ENCODE assay signal across 16 cellular contexts in the genomic region with DNA sequence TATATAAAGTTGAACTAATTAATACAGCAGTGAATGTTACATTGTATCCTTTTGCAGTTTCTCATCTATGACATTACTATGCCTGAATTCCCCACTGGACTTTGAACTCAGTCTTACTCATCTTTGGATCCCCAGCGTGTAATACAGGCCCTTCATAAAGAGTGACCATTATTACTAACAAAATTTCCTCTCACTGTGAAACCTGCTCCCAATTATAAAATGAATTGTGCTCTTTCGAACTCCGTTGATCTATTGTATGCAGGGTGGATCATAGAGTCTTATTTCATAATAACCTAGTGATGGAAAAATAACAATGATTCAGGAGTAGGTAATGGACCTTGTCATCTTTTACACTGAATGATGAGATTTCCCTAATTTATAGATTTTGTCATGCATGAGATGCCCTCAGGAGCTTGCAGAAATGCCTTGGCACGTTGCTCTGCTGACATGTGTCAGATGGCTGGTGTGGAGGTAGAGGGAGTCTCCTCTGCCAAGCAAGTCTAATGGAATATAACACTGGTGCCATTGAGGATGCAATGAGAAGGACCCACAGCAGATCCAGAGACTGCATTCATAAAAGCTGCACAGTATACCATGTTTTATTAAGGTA. TPM values are rescaled to one million over a fixed set of nuclear protein-coding genes. Genes with fewer than 3 reads are reported as not detected.
DNase-seq lines count a peak whose midpoint lies in the region; ATAC-seq and TF ChIP-seq lines count a peak whose summit lies in the region.
"Had no signal": no experiment of that assay in that cellular context is flagged by ENCODE, and none has a peak within 500 bp of the region (broad histone marks: within the 10 kb centered on the region; RNA-seq: fewer than 3 reads in every experiment).

No MANE protein-coding gene starts in this region.

- no peaks in the 10 kb centered on the region for H3K9me3 ChIP-seq in mammary epithelial cell (replicated peaks; ENCODE audit: insufficient read depth, low read length)
- H3K9me3 ChIP-seq: body of pancreas had no signal

- H3K36me3 Mint-ChIP-seq in osteocyte (ENCODE audit: unreplicated experiment) = peaks cover 7% of the 10 kb centered on the region

- WGBS in mammary epithelial cell (ENCODE audit: low coverage, missing lambda C conversion rate) = 29% methylated on average over 4 of the region's 4 CpGs

- intact Hi-C loops in mammary epithelial cell (cut with micrococcal nuclease) = loop anchor here (2.0 kb wide), 1 partner anchor 24 kb away; no protein-coding TSS in a partner anchor

- CTCF ChIA-PET in mammary epithelial cell (lab: Charles Lee; ENCODE audit: low non-redundant PET) = no interaction called here

- peaks cover 32% of the 10 kb centered on the region for H3K79me2 ChIP-seq in mammary epithelial cell (ENCODE audit: insufficient read depth, low read length)

- H3K4me3 Mint-ChIP-seq in osteocyte (ENCODE audit: unreplicated experiment) = no peak overlapping the region
- H3K4me3 Mint-ChIP-seq: H9 had no signal

- in situ Hi-C loops in mammary epithelial cell (cut with MboI; ENCODE audit: low sequenced_read_pairs in 2 of 2) = loop anchor here in 1 of 2 donors (10.0 kb wide), 1 partner anchor 96 kb away; no protein-coding TSS in a partner anchor

- dilution Hi-C loops in mammary epithelial cell (cut with HindIII; ENCODE audit: low sequenced_read_pairs) = no loop called here

- no TSS peak for BruUV-seq in mammary epithelial cell (replicated peaks; lab: Mats Ljungman, UMichigan)

- H3K27ac Mint-ChIP-seq in osteocyte (ENCODE audit: unreplicated experiment) = peak overlapping the region; percentile 19
- H3K27ac Mint-ChIP-seq: H9 had no signal

- H3K9ac ChIP-seq in mammary epithelial cell (ENCODE audit: insufficient read depth, low read length) = peak overlapping the region; percentile 26

- H3K27ac ChIP-seq in mammary epithelial cell (ENCODE audit: insufficient read depth, low read depth, low read length) = peak overlapping the region; percentile 79
- H3K27ac ChIP-seq: body of pancreas had no signal

- H3K4me2 ChIP-seq in mammary epithelial cell (ENCODE audit: insufficient read depth, low read depth, low read length) = peak overlapping the region; percentile 39

- TF ChIP-seq CTCF in mammary epithelial cell (conservative IDR thresholded peaks at IDR 0.05 in 1 of 2, IDR thresholded peaks at IDR 0.05 in 1 of 2; ENCODE audit: extremely low read depth in 1 of 2, insufficient read depth in 1 of 2, low read depth in 1 of 2, low read length in 2 of 2) (no peak), osteocyte (IDR thresholded peaks at IDR 0.05) (no peak)

- H3K36me3 ChIP-seq in mammary epithelial cell (ENCODE audit: insufficient read depth, low read length) = no peaks in the 10 kb centered on the region

- peaks cover 29% of the 10 kb centered on the region for H3K4me1 ChIP-seq in mammary epithelial cell (ENCODE audit: insufficient read depth, low read length)

- no peaks in the 10 kb centered on the region for H4K20me1 ChIP-seq in mammary epithelial cell (ENCODE audit: insufficient read depth, low read length)

- ATAC-seq in GM21390 (IDR thresholded peaks at IDR 0.05; ENCODE audit: unreplicated experiment) (no peak), HG03439 (IDR thresholded peaks at IDR 0.05; ENCODE audit: unreplicated experiment) (no peak)
- ATAC-seq: body of pancreas had no signal

- no peaks in the 10 kb centered on the region for H3K9me3 Mint-ChIP-seq in osteocyte (ENCODE audit: unreplicated experiment)
- H3K9me3 Mint-ChIP-seq: H9 had no signal

- H2AFZ ChIP-seq in mammary epithelial cell (ENCODE audit: low read depth, low read length) = no peak overlapping the region

- peaks cover 26% of the 10 kb centered on the region for H3K4me1 Mint-ChIP-seq in osteocyte (ENCODE audit: unreplicated experiment)

- no peak overlapping the region for H3K4me3 ChIP-seq in mammary epithelial cell (replicated peaks in 1 of 3; ENCODE audit: insufficient read depth in 1 of 3, low read depth in 2 of 3, low read length in 3 of 3)
- H3K4me3 ChIP-seq: body of pancreas had no signal

- no peaks in the 10 kb centered on the region for H3K27me3 ChIP-seq in mammary epithelial cell (ENCODE audit: insufficient read depth, low read length)
- H3K27me3 ChIP-seq: body of pancreas had no signal

- peak; percentile 59 for DNase-seq in NCI-H2107 treated with DMSO at 0.1 percent for 48 hours (lab: John Stamatoyannopoulos, UW; ENCODE audit: unreplicated experiment)
- no peak for DNase-seq in NCI-H2107 (lab: John Stamatoyannopoulos, UW)
- DNase-seq in NCI-H446 treated with DMSO at 0.1 percent for 48 hours (lab: John Stamatoyannopoulos, UW) = peak; percentile 72
- DNase-seq in mammary epithelial cell = peak; percentile 89
- DNase-seq in osteocyte (ENCODE audit: extremely low spot score, unreplicated experiment) = no peak
- DNase-seq in stimulated activated CD4-positive, alpha-beta T cell treated with anti-CD3 and anti-CD28 coated beads, Interleukin-4, amount 100 ng/mL, for 24 hours = no peak
- DNase-seq: activated CD8-positive, alpha-beta memory T cell treated with anti-CD3 and anti-CD28 coated beads for 24 hours; activated gamma-delta T cell; body of pancreas; H9; NCI-H524 treated with DMSO at 0.1 percent for 48 hours; posterior cingulate gyrus; Right ventricle myocardium superior; stimulated activated CD4-positive, alpha-beta T cell treated with anti-CD3 and anti-CD28 coated beads, Interleukin-15, amount 100 ng/mL, for 24 hours had no signal

- no peaks in the 10 kb centered on the region for H3K27me3 Mint-ChIP-seq in osteocyte (ENCODE audit: unreplicated experiment)

RNA-seq across cellular contexts. Expression of gene B3GNT5, which starts 25.5 kb away (rescaled TPM):
- 10 to 100 TPM in 1 of 2 donors, 1 to 10 TPM in 1; 9.3 to 54.1 TPM for total RNA-seq in mammary epithelial cell
- polyA plus RNA-seq in mammary epithelial cell = 27.6 TPM
- polyA minus RNA-seq in mammary epithelial cell = 42.8 TPM
- total RNA-seq in osteocyte = 20.6 and 24.3 TPM in 2 replicates

Comparison
In these comparisons a context has a peak if more than half of its experiments do, and no peak if none do; other contexts are left out.
1. DNase-seq: peak in NCI-H2107 treated with DMSO at 0.1 percent for 48 hours (single experiment), NCI-H446 treated with DMSO at 0.1 percent for 48 hours (single experiment) and mammary epithelial cell (single experiment); none in NCI-H2107 (single experiment), osteocyte (single experiment) and stimulated activated CD4-positive, alpha-beta T cell treated with anti-CD3 and anti-CD28 coated beads, Interleukin-4, amount 100 ng/mL, for 24 hours (single experiment).